13 cellular contexts compared by ENCODE assay signal in the genomic region with DNA sequence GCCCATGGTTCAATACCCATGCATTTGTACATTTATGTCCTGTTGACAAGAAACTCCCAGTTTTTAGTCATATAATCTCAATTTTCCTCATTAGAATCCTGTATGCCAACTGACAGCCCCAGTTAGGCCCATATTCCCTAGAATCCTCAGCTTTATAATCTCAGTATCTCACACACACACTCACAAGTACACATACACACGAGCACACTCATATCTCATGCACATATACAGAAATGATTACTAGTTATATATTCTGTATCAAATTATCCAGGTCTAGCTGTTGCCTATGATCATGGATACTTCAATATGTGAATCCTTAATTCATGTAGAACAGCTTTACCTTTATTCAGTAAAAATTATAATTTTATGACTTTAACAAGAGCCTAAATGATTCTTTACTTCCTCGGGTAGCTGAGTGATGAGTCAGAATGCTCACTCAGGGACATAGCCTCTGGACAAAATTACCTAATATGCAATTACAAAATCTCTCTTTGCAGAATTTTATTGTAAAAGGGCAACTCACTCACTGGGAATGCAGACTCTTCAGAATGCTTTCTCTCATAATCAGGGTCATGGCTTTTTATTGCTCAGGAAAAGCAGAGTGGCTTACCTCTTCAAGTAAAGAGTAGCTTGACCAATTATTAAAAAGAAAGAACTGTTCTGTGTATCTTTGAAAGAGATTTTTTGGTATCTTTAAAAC.
DNase-seq lines count a peak whose midpoint lies in the region; ATAC-seq, FAIRE-seq and TF ChIP-seq lines count a peak whose summit lies in the region.
"Had no signal": no experiment of that assay in that cellular context is flagged by ENCODE, and none has a peak within 500 bp of the region (broad histone marks: within the 10 kb centered on the region; RNA-seq: fewer than 3 reads in every experiment).

No MANE protein-coding gene starts in this region.

- DNase-seq in EL (peak; percentile 92), NCI-H460 (ENCODE audit: extremely low read depth, low read depth) (peak; percentile 25), epidermal melanocyte (ENCODE audit: insufficient read length, low spot score) (peak; percentile 64), non-pigmented ciliary epithelial cell (ENCODE audit: low read depth) (peak; percentile 77), left colon (no peak), frontal cortex (ENCODE audit: low spot score in 2 of 2) (no peak), NCI-H1417 (lab: John Stamatoyannopoulos, UW) (no peak)
- no peak for DNase-seq in CD4-positive, alpha-beta T cell
- DNase-seq: activated CD4-positive, alpha-beta T cell treated with anti-CD3 and anti-CD28 coated beads, Interleukin-2, amount 50 U/mL, for 48 hours; dorsolateral prefrontal cortex; naive thymus-derived CD4-positive, alpha-beta T cell; stimulated activated CD4-positive, alpha-beta T cell treated with anti-CD3 and anti-CD28 coated beads, Interleukin-12 subunit alpha, Interleukin-12 subunit beta, amount 100 ng/mL, for 4 hours had no signal

- no peak overlapping the region for H3K4me3 Mint-ChIP-seq in CD4-positive, alpha-beta T cell
- H3K4me3 Mint-ChIP-seq: naive thymus-derived CD4-positive, alpha-beta T cell had no signal

- no peaks in the 10 kb centered on the region for H3K4me1 Mint-ChIP-seq in CD4-positive, alpha-beta T cell (ENCODE audit: low read depth)
- H3K4me1 Mint-ChIP-seq: naive thymus-derived CD4-positive, alpha-beta T cell had no signal

- ATAC-seq in CD4-positive, alpha-beta T cell (ENCODE audit: poor library complexity): no peak
- no peak for ATAC-seq in left colon
- ATAC-seq: naive thymus-derived CD4-positive, alpha-beta T cell had no signal

- no peaks in the 10 kb centered on the region for H3K36me3 Mint-ChIP-seq in CD4-positive, alpha-beta T cell (ENCODE audit: low read depth)
- H3K36me3 Mint-ChIP-seq: naive thymus-derived CD4-positive, alpha-beta T cell had no signal

- no peak for FAIRE-seq in frontal cortex (lab: Jason Lieb, UNC)

- no peaks in the 10 kb centered on the region for H3K9me3 Mint-ChIP-seq in CD4-positive, alpha-beta T cell

- intact Hi-C loops in CD4-positive, alpha-beta T cell (cut with DNase I, micrococcal nuclease): loop anchor here in 1 of 2 experiments (10.0 kb wide), 1 partner anchor 57 kb away; no protein-coding TSS in a partner anchor
- intact Hi-C loops in left colon (cut with DNase I, micrococcal nuclease): loop anchor here in 1 of 2 donors (10.0 kb wide), 1 partner anchor 517 kb away; no protein-coding TSS in a partner anchor

- no peak overlapping the region for H3K27ac ChIP-seq in CD4-positive, alpha-beta T cell (ENCODE audit: low read depth, low read length)
- H3K27ac ChIP-seq: dorsolateral prefrontal cortex, SK-N-MC had no signal

- no peak for TF ChIP-seq CTCF in CD4-positive, alpha-beta T cell (IDR thresholded peaks at IDR 0.05)

- H3K9me3 ChIP-seq in CD4-positive, alpha-beta T cell (ENCODE audit: control insufficient read depth, low read length): no peaks in the 10 kb centered on the region

- no peak overlapping the region for H3K27ac Mint-ChIP-seq in CD4-positive, alpha-beta T cell
- H3K27ac Mint-ChIP-seq: naive thymus-derived CD4-positive, alpha-beta T cell had no signal

- H3K27me3 Mint-ChIP-seq in CD4-positive, alpha-beta T cell: no peaks in the 10 kb centered on the region

- POLR2A ChIA-PET in CD4-positive, alpha-beta T cell (lab: Charles Lee): no interaction called here

- CTCF ChIA-PET in CD4-positive, alpha-beta T cell (lab: Charles Lee): no interaction called here

- H3K27me3 ChIP-seq in CD4-positive, alpha-beta T cell (ENCODE audit: control insufficient read depth, insufficient read depth, low read length): no peaks in the 10 kb centered on the region

Comparison
In these comparisons a context has a peak if more than half of its experiments do, and no peak if none do; other contexts are left out.
1. DNase-seq: peak in EL (single experiment), NCI-H460 (single experiment), epidermal melanocyte (single experiment) and non-pigmented ciliary epithelial cell (single experiment); none in CD4-positive, alpha-beta T cell (0 of 10), left colon (0 of 2), frontal cortex (0 of 2) and NCI-H1417 (0 of 3).